In genomic region chr16:79318137-79318899, GRCh38 we compare ENCODE assay signal across 18 cellular contexts.
A peak's percentile ranks its signal among the peaks of the same experiment; 100 is the strongest.
DNase-seq lines count a peak whose midpoint lies in the region; ATAC-seq and TF ChIP-seq lines count a peak whose summit lies in the region.
"Had no signal": no experiment of that assay in that cellular context is flagged by ENCODE, and none has a peak within 500 bp of the region (broad histone marks: within the 10 kb centered on the region; RNA-seq: fewer than 3 reads in every experiment).

No MANE protein-coding gene starts in this region.

- no peak overlapping the region for H3K14ac ChIP-seq in H9 (ENCODE audit: insufficient read depth, low read length)

- peaks cover 6% of the 10 kb centered on the region; the same call in 1 of the 2 replicates for H3K27me3 Mint-ChIP-seq in H9 (ENCODE audit: low read depth)
- H3K27me3 Mint-ChIP-seq in WTC11 (ENCODE audit: low read depth): no peaks in the 10 kb centered on the region; the same call in 1 of the 2 replicates
- peaks cover 2% of the 10 kb centered on the region for H3K27me3 Mint-ChIP-seq in glutamatergic neuron (ENCODE audit: unreplicated experiment)

- no peaks in the 10 kb centered on the region for H4K20me1 ChIP-seq in H9 (ENCODE audit: control insufficient read depth, insufficient read depth, insufficient read length)

- POLR2A ChIA-PET in WTC11 (lab: Charles Lee): no interaction called here

- H3K27me3 ChIP-seq in H9 (ENCODE audit: insufficient read depth, low read length): no peaks in the 10 kb centered on the region
- H3K27me3 ChIP-seq in right cardiac atrium (ENCODE audit: control insufficient read depth, insufficient read depth): no peaks in the 10 kb centered on the region
- H3K27me3 ChIP-seq: BE2C, MG63 had no signal

- H4K5ac ChIP-seq in H9 (ENCODE audit: insufficient read length, low read depth, low read length): no peak overlapping the region

- TF ChIP-seq CTCF in H9 (conservative IDR thresholded peaks at IDR 0.05): no peak
- no peak for TF ChIP-seq CTCF in WTC11 (IDR thresholded peaks at IDR 0.05)
- TF ChIP-seq CTCF in glutamatergic neuron (IDR thresholded peaks at IDR 0.05; ENCODE audit: partially characterized antibody, unreplicated experiment): no peak

- CTCF ChIA-PET in WTC11 (lab: Charles Lee): no interaction called here

- H3K9me3 Mint-ChIP-seq in H9 (no peaks in the 10 kb centered on the region), WTC11 (no peaks in the 10 kb centered on the region), glutamatergic neuron (ENCODE audit: unreplicated experiment) (peaks cover 2% of the 10 kb centered on the region)
- H3K9me3 Mint-ChIP-seq: CD4-positive, alpha-beta T cell had no signal

- H2BK20ac ChIP-seq in H9 (ENCODE audit: low read depth, low read length, poor library complexity, severe bottlenecking): no peak overlapping the region

- H3K79me2 ChIP-seq in H9 (ENCODE audit: insufficient read depth, low read length): no peaks in the 10 kb centered on the region

- no peak overlapping the region for H2AFZ ChIP-seq in H9 (ENCODE audit: low read length)

- no peak overlapping the region for H3K9ac ChIP-seq in H9 (ENCODE audit: extremely low read depth, insufficient read length, low read length)

- H2BK15ac ChIP-seq in H9 (ENCODE audit: low read depth, low read length): no peak overlapping the region

- no peaks in the 10 kb centered on the region for H3K23me2 ChIP-seq in H9 (ENCODE audit: insufficient read length, low read depth, low read length, poor library complexity, severe bottlenecking)

- H3K4me1 Mint-ChIP-seq in H9: peaks cover 45 to 50% of the 10 kb centered on the region in 2 experiments
- peaks cover 44% of the 10 kb centered on the region for H3K4me1 Mint-ChIP-seq in WTC11
- peaks cover 3% of the 10 kb centered on the region for H3K4me1 Mint-ChIP-seq in glutamatergic neuron (ENCODE audit: low read depth, unreplicated experiment)

- WGBS in H9 (ENCODE audit: extremely low coverage, insufficient read length, low lambda C conversion rate): no CpG with 5 or more reads among the region's 4 CpGs
- WGBS in right cardiac atrium: 75% methylated on average over 4 of the region's 4 CpGs

- H4K8ac ChIP-seq in H9 (replicated peaks; ENCODE audit: insufficient read length, low read depth, low read length): no peak overlapping the region

- H3K4me2 ChIP-seq in H9 (ENCODE audit: insufficient read depth, insufficient read length, low read length): no peak overlapping the region

- H3K4me3 ChIP-seq in right cardiac atrium (ENCODE audit: low read length): no peak overlapping the region
- H3K4me3 ChIP-seq: MG63 had no signal

- H3K56ac ChIP-seq in H9 (ENCODE audit: insufficient read length, low read depth, low read length): no peak overlapping the region

- no peak overlapping the region for H3K4ac ChIP-seq in H9 (ENCODE audit: low read depth, low read length)

- H3K27ac Mint-ChIP-seq in H9 (peak overlapping the region; percentile 4 to 63 (median 53); a peak in 5 of 7 replicates), WTC11 (no peak overlapping the region), glutamatergic neuron (ENCODE audit: unreplicated experiment) (no peak overlapping the region)
- H3K27ac Mint-ChIP-seq: CD4-positive, alpha-beta T cell had no signal

- H2BK5ac ChIP-seq in H9 (ENCODE audit: insufficient read length, low read length): no peak overlapping the region

- H3K4me3 Mint-ChIP-seq in H9 (no peak overlapping the region), WTC11 (no peak overlapping the region), glutamatergic neuron (ENCODE audit: unreplicated experiment) (no peak overlapping the region)
- H3K4me3 Mint-ChIP-seq: CD4-positive, alpha-beta T cell had no signal

- ATAC-seq in WTC11: peak; percentile 92
- ATAC-seq in HG03095 (IDR thresholded peaks at IDR 0.05; ENCODE audit: unreplicated experiment): no peak
- no peak for ATAC-seq in right cardiac atrium
- ATAC-seq: Panc1 had no signal

- H3K23ac ChIP-seq in H9 (ENCODE audit: insufficient read length, low read depth, low read length): no peak overlapping the region

- no peak overlapping the region for H2BK12ac ChIP-seq in H9 (ENCODE audit: insufficient read length, low read depth, low read length)

- no peak overlapping the region for H3K27ac ChIP-seq in H9 (ENCODE audit: insufficient read length, low read depth, low read length)
- no peak overlapping the region for H3K27ac ChIP-seq in right cardiac atrium (ENCODE audit: low read length)
- H3K27ac ChIP-seq: 22Rv1 had no signal

- no peak overlapping the region for H3T11ph ChIP-seq in H9 (ENCODE audit: low read length)

- no peak overlapping the region for H4K91ac ChIP-seq in H9 (ENCODE audit: insufficient read length, low read depth, low read length)

- H3K36me3 Mint-ChIP-seq in H9 (ENCODE audit: insufficient read depth in 1 of 3, low read depth in 3 of 3): no peaks in the 10 kb centered on the region; a peak in 1 of 7 replicates
- H3K36me3 Mint-ChIP-seq in WTC11: no peaks in the 10 kb centered on the region
- no peaks in the 10 kb centered on the region for H3K36me3 Mint-ChIP-seq in glutamatergic neuron (ENCODE audit: unreplicated experiment)

- no peak overlapping the region for H2AK5ac ChIP-seq in H9 (ENCODE audit: insufficient read length, low read length)

- H2BK120ac ChIP-seq in H9 (ENCODE audit: low read depth, low read length, poor library complexity, severe bottlenecking): no peak overlapping the region

- DNase-seq in DMS53 (lab: John Stamatoyannopoulos, UW): peak; percentile 25
- DNase-seq in DMS53 treated with DMSO at 0.1 percent for 48 hours (lab: John Stamatoyannopoulos, UW; ENCODE audit: unreplicated experiment): no peak
- DNase-seq in H9: peak; percentile 53
- no peak for DNase-seq in WTC11 (ENCODE audit: low spot score)
- peak; percentile 30 for DNase-seq in iPS-NIHi11 (ENCODE audit: low spot score)
- DNase-seq in glutamatergic neuron: no peak
- no peak for DNase-seq in right cardiac atrium
- DNase-seq: BE2C; CD4-positive, alpha-beta T cell; Karpas-422; MG63; NCI-H1092 treated with DMSO at 0.1 percent for 48 hours; NCI-H2029; NCI-H510A; NCI-H774 had no signal

- H3K18ac ChIP-seq in H9 (ENCODE audit: insufficient read length, low read depth, low read length): no peak overlapping the region

- H3K79me1 ChIP-seq in H9 (ENCODE audit: insufficient read depth, low read depth, low read length, poor library complexity, severe bottlenecking): no peaks in the 10 kb centered on the region

- H3K9me3 ChIP-seq in H9 (ENCODE audit: control insufficient read depth, low read depth, low read length): no peaks in the 10 kb centered on the region
- no peaks in the 10 kb centered on the region for H3K9me3 ChIP-seq in right cardiac atrium (ENCODE audit: control insufficient read depth, low read length)
- H3K9me3 ChIP-seq: MG63 had no signal

- intact Hi-C loops in right cardiac atrium (cut with DNase I): no loop called here

- H3K4me1 ChIP-seq in H9 (ENCODE audit: insufficient read depth, low read length) (peaks cover 16% of the 10 kb centered on the region), right cardiac atrium (ENCODE audit: control insufficient read depth, insufficient read depth, low read length) (no peaks in the 10 kb centered on the region)
- H3K4me1 ChIP-seq: BE2C had no signal

TF ChIP-seq in WTC11, 78 proteins besides CTCF, POLR2A, EP300 and RAD21:
- TF ChIP-seq ZNF121 (CRISPR knock-in tag; IDR thresholded peaks at IDR 0.05) (0 out of 2 replicates have a peak, but pooled peaks have one; percentile 49), ETV6 (CRISPR knock-in tag; IDR thresholded peaks at IDR 0.05) (0 out of 2 replicates have a peak, but pooled peaks have one; percentile 25), ZNF425 (CRISPR knock-in tag; conservative IDR thresholded peaks at IDR 0.05) (no peak)

Comparison
In these comparisons a context has a peak if more than half of its experiments do, and no peak if none do; other contexts are left out.
1. DNase-seq: peak in DMS53 (single experiment), H9 (single experiment) and iPS-NIHi11 (single experiment); none in DMS53 treated with DMSO at 0.1 percent for 48 hours (single experiment), WTC11 (single experiment), glutamatergic neuron (single experiment) and right cardiac atrium (0 of 3).
2. H3K27ac Mint-ChIP-seq: peak in H9 (3 of 3); none in WTC11 (single experiment) and glutamatergic neuron (single experiment).